1 cellular context compared by ENCODE assay signal in genomic region chr1:51568231-51568935, GRCh38.
TF ChIP-seq lines count a peak whose summit lies in the region.

No MANE protein-coding gene starts in this region.

TF ChIP-seq in IMR-90, 13 proteins besides CTCF, POLR2A, EP300 and RAD21:
- no peak for TF ChIP-seq CEBPB (IDR thresholded peaks at IDR 0.05; ENCODE audit: low read depth, low read length)
- no peak for TF ChIP-seq NFE2L2 (IDR thresholded peaks at IDR 0.05; ENCODE audit: low read depth, low read length)
- TF ChIP-seq MAZ (IDR thresholded peaks at IDR 0.05; ENCODE audit: borderline replicate concordance, low read depth, low read length) = no peak
- TF ChIP-seq USF2 (IDR thresholded peaks at IDR 0.05; ENCODE audit: low read depth, low read length) = no peak
- TF ChIP-seq MAFK (IDR thresholded peaks at IDR 0.05; ENCODE audit: low read depth, low read length) = no peak
- TF ChIP-seq ELK1 (IDR thresholded peaks at IDR 0.05; ENCODE audit: borderline replicate concordance, low read depth, low read length) = no peak
- TF ChIP-seq CHD1 (IDR thresholded peaks at IDR 0.05; ENCODE audit: low read depth, low read length) = no peak
- no peak for TF ChIP-seq RCOR1 (IDR thresholded peaks at IDR 0.05; ENCODE audit: insufficient replicate concordance, low read length)
- TF ChIP-seq MXI1 (IDR thresholded peaks at IDR 0.05; ENCODE audit: borderline replicate concordance, low read depth, low read length) = no peak
- no peak for TF ChIP-seq BHLHE40 (IDR thresholded peaks at IDR 0.05; ENCODE audit: low read depth, low read length)
- TF ChIP-seq FOS (IDR thresholded peaks at IDR 0.05; ENCODE audit: low read depth, low read length) = no peak
- no peak for TF ChIP-seq RFX5 (IDR thresholded peaks at IDR 0.05; ENCODE audit: low read depth, low read length)
- no peak for TF ChIP-seq SMC3 (IDR thresholded peaks at IDR 0.05; ENCODE audit: low read depth, low read length)
